8 cellular contexts compared by ENCODE assay signal in genomic region chr10:12194752-12195271, GRCh38. TPM values are rescaled to one million over a fixed set of nuclear protein-coding genes. Genes with fewer than 3 reads are reported as not detected.
DNase-seq lines count a peak whose midpoint lies in the region; ATAC-seq and TF ChIP-seq lines count a peak whose summit lies in the region.

No MANE protein-coding gene starts in this region.

- H4K91ac ChIP-seq in trophoblast cell (ENCODE audit: low read depth, low read length), result no peak overlapping the region

- peak overlapping the region; percentile 43 for H3K4ac ChIP-seq in trophoblast cell (ENCODE audit: low read depth, low read length)

- no peak overlapping the region for H3K14ac ChIP-seq in trophoblast cell (ENCODE audit: low read length)

- no peak overlapping the region for H2BK120ac ChIP-seq in trophoblast cell (ENCODE audit: insufficient read depth, low read length, poor library complexity)

- H3K27me3 ChIP-seq in DND-41 (ENCODE audit: insufficient read depth, low read length, poor library complexity) (no peaks in the 10 kb centered on the region), NT2/D1 (ENCODE audit: insufficient read depth, insufficient read length) (no peaks in the 10 kb centered on the region), trophoblast cell (ENCODE audit: insufficient read depth, low read length) (no peaks in the 10 kb centered on the region)

- no peak overlapping the region for H4K12ac ChIP-seq in trophoblast cell (ENCODE audit: low read depth, low read length)

- no peaks in the 10 kb centered on the region for H3K9me3 Mint-ChIP-seq in activated naive CD4-positive, alpha-beta T cell treated with anti-CD3 and anti-CD28 coated beads, Interleukin-2, amount 50 U/mL, for 72 hours

- H3K79me1 ChIP-seq in trophoblast cell (ENCODE audit: low read length), result peaks cover 9% of the 10 kb centered on the region

- peak; percentile 49 for DNase-seq in DND-41
- no peak for DNase-seq in NT2/D1 (ENCODE audit: low read depth, low spot score)
- peak in 1 of 2 donors; percentile 38 for DNase-seq in activated naive CD4-positive, alpha-beta T cell treated with anti-CD3 and anti-CD28 coated beads, Interleukin-2, amount 50 U/mL, for 72 hours (ENCODE audit: low spot score in 2 of 2)
- no peak for DNase-seq in Right ventricle myocardium inferior (ENCODE audit: missing footprints)
- DNase-seq in trophoblast cell, result peak; percentile 25 to 57
- DNase-seq in epidermal melanocyte (ENCODE audit: insufficient read length, low spot score), result no peak

- H3K27ac Mint-ChIP-seq in activated naive CD4-positive, alpha-beta T cell treated with anti-CD3 and anti-CD28 coated beads, Interleukin-2, amount 50 U/mL, for 72 hours, result peak overlapping the region; percentile 99 to 100

- H3K9ac ChIP-seq in DND-41 (ENCODE audit: low read depth, low read length) (peak overlapping the region; percentile 78), NT2/D1 (ENCODE audit: insufficient read length, low read depth) (peak overlapping the region; percentile 96), trophoblast cell (ENCODE audit: low read length) (peak overlapping the region; percentile 10)

- H3K79me2 ChIP-seq in DND-41 (ENCODE audit: insufficient read depth, low read length) (peaks cover 94% of the 10 kb centered on the region), trophoblast cell (ENCODE audit: control insufficient read depth, insufficient read depth, low read length, poor library complexity) (peaks cover 8% of the 10 kb centered on the region)

- peaks cover 9% of the 10 kb centered on the region; the same call in 1 of the 2 replicates for H4K20me1 ChIP-seq in DND-41 (ENCODE audit: insufficient read depth, low read length)

- H3K4me3 ChIP-seq in DND-41 (ENCODE audit: low read depth in 1 of 2, low read length in 2 of 2), result peak overlapping the region; percentile 77 to 78
- H3K4me3 ChIP-seq in NT2/D1 (ENCODE audit: insufficient read length, low read depth), result peak overlapping the region; percentile 96
- peak overlapping the region; percentile 60 for H3K4me3 ChIP-seq in trophoblast cell (ENCODE audit: low read depth, low read length)

- WGBS in trophoblast cell (ENCODE audit: extremely low coverage, insufficient coverage, insufficient read length), result no CpG with 5 or more reads among the region's 27 CpGs

- intact Hi-C loops in Right ventricle myocardium inferior (cut with DNase I), result no loop called here

- no peak overlapping the region for H3K23ac ChIP-seq in trophoblast cell (ENCODE audit: low read length)

- no peak overlapping the region for H2AK5ac ChIP-seq in trophoblast cell (ENCODE audit: low read length)

- H3K4me1 ChIP-seq in DND-41 (ENCODE audit: insufficient read depth, low read length), result peaks cover 35% of the 10 kb centered on the region
- peaks cover 2% of the 10 kb centered on the region for H3K4me1 ChIP-seq in NT2/D1 (ENCODE audit: insufficient read depth, insufficient read length)
- peaks cover 0 to 2% of the 10 kb centered on the region in 2 experiments for H3K4me1 ChIP-seq in trophoblast cell (ENCODE audit: control insufficient read depth in 1 of 2, insufficient read depth in 2 of 2, low read length in 2 of 2)

- H3K27ac ChIP-seq in DND-41 (ENCODE audit: low read length) (peak overlapping the region; percentile 97), trophoblast cell (ENCODE audit: low read depth, low read length) (no peak overlapping the region)

- peaks cover 28% of the 10 kb centered on the region for H3K36me3 ChIP-seq in DND-41 (ENCODE audit: insufficient read depth, low read length)
- peaks cover 28% of the 10 kb centered on the region for H3K36me3 ChIP-seq in NT2/D1 (ENCODE audit: insufficient read depth, insufficient read length, low read length)
- H3K36me3 ChIP-seq in trophoblast cell (ENCODE audit: control insufficient read depth in 1 of 2, insufficient read depth in 2 of 2, low read length in 2 of 2), result peaks cover 0 to 1% of the 10 kb centered on the region in 2 experiments

- no peak overlapping the region for H2BK5ac ChIP-seq in trophoblast cell (ENCODE audit: low read depth, low read length, poor library complexity)

- H3K36me3 Mint-ChIP-seq in activated naive CD4-positive, alpha-beta T cell treated with anti-CD3 and anti-CD28 coated beads, Interleukin-2, amount 50 U/mL, for 72 hours, result peaks cover 39 to 47% of the 10 kb centered on the region in 2 donors

- H3K4me2 ChIP-seq in DND-41 (ENCODE audit: insufficient read depth, low read length), result peak overlapping the region; percentile 85
- H3K4me2 ChIP-seq in trophoblast cell (ENCODE audit: low read length), result peak overlapping the region; percentile 94

- H2AFZ ChIP-seq in DND-41 (ENCODE audit: low read depth, low read length) (peak overlapping the region; percentile 95), trophoblast cell (ENCODE audit: insufficient read depth, low read length, poor library complexity) (no peak overlapping the region)

- peak overlapping the region; percentile 87 for H4K8ac ChIP-seq in trophoblast cell (ENCODE audit: low read depth, low read length)

- no peak overlapping the region for H3K18ac ChIP-seq in trophoblast cell (ENCODE audit: low read length)

- TF ChIP-seq CTCF in DND-41 (IDR thresholded peaks at IDR 0.05; ENCODE audit: borderline replicate concordance, extremely low read depth, low read length, poor library complexity, severe bottlenecking), result no peak

- ATAC-seq in DND-41 (ENCODE audit: insufficient read depth, low read depth) (no peak), Right ventricle myocardium inferior (peak; percentile 47), GM19467 (IDR thresholded peaks at IDR 0.05; ENCODE audit: unreplicated experiment) (no peak), HG03442 (IDR thresholded peaks at IDR 0.05; ENCODE audit: unreplicated experiment) (no peak)
- no peak for ATAC-seq in activated naive CD4-positive, alpha-beta T cell treated with anti-CD3 and anti-CD28 coated beads, Interleukin-2, amount 50 U/mL, for 72 hours

- H3K9me3 ChIP-seq in DND-41 (ENCODE audit: insufficient read depth, low read length, severe bottlenecking), result no peaks in the 10 kb centered on the region
- H3K9me3 ChIP-seq in NT2/D1 (ENCODE audit: insufficient read depth, low read length), result no peaks in the 10 kb centered on the region
- no peaks in the 10 kb centered on the region for H3K9me3 ChIP-seq in trophoblast cell (ENCODE audit: insufficient read depth, low read depth, low read length)

- no peak overlapping the region for H2BK12ac ChIP-seq in trophoblast cell (ENCODE audit: low read length)

RNA-seq across cellular contexts. Expression of gene NUDT5, which starts 0.9 kb away (rescaled TPM):
- total RNA-seq in activated naive CD4-positive, alpha-beta T cell treated with anti-CD3 and anti-CD28 coated beads, Interleukin-2, amount 50 U/mL, for 72 hours, result 100 to 1,000 TPM; 102 to 126 TPM
- 10.1 TPM for total RNA-seq in Right ventricle myocardium inferior
- 69.0 and 70.2 TPM in 2 replicates for polyA plus RNA-seq in trophoblast cell (2013)

RNA-seq across cellular contexts. Expression of gene CDC123, which starts 1.2 kb away (rescaled TPM):
- 100 to 1,000 TPM; 116 to 127 TPM for total RNA-seq in activated naive CD4-positive, alpha-beta T cell treated with anti-CD3 and anti-CD28 coated beads, Interleukin-2, amount 50 U/mL, for 72 hours
- total RNA-seq in Right ventricle myocardium inferior, result 48.6 TPM
- 95.4 and 98.0 TPM in 2 replicates for polyA plus RNA-seq in trophoblast cell (2013)

Comparison
In these comparisons a context has a peak if more than half of its experiments do, and no peak if none do; other contexts are left out.
1. DNase-seq: peak in DND-41 (single experiment) and trophoblast cell (2 of 2); none in NT2/D1 (single experiment), Right ventricle myocardium inferior (single experiment) and epidermal melanocyte (single experiment).
2. H3K9ac ChIP-seq: peak in every context shown above with its lines; median percentile 96 in NT2/D1; 78 in DND-41; 10 in trophoblast cell.
3. Peak in every context shown above with its lines, with median percentiles within 50 percentile points of each other: H3K4me3 ChIP-seq.